ENCODE assay signal across 8 cellular contexts in the genomic region with DNA sequence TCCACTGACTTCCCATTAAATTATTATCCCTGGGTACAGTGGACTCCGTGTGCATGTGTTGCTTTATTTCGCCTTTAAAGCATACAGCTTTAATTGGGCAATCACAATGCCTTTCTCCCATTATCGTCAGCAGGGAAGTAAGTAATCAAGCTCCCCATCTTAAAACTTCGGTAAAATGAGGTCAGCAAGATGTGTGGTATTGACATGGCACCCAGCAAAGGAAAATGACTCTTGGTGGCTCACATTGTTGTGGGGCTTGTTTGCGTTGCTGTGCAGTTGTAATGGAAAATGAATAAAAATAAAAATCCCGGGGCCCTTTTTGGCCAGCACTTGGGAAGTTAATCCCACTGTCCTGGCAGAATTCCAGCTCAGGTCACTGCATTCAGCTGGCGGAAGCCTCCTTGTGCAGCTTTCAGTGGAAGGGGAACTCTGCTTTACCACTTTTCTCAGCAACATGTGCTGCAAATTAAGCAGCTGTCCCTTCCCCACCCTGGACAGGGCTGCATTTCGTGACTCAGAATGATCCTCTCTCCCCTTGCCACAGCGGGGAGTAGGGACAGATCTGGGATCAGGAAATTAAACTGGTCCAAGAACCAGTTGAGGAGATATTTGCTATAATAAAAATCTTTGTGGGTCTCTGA. TPM values are rescaled to one million over a fixed set of nuclear protein-coding genes. Genes with fewer than 3 reads are reported as not detected.
A peak's percentile ranks its signal among the peaks of the same experiment; 100 is the strongest.
DNase-seq lines count a peak whose midpoint lies in the region; ATAC-seq and TF ChIP-seq lines count a peak whose summit lies in the region.

No MANE protein-coding gene starts in this region.

- 73 to 89% methylated on average over 6 to 9 of the region's 9 CpGs for WGBS in endodermal cell (ENCODE audit: insufficient coverage in 1 of 2, insufficient read length in 1 of 2), 2 experiments

- no peak for TF ChIP-seq CTCF in endodermal cell (conservative IDR thresholded peaks at IDR 0.05)

- H3K36me3 Mint-ChIP-seq in endodermal cell (ENCODE audit: low read depth): no peaks in the 10 kb centered on the region
- H3K36me3 Mint-ChIP-seq in activated naive CD8-positive, alpha-beta T cell treated with anti-CD3 and anti-CD28 coated beads for 36 hours: no peaks in the 10 kb centered on the region

- DNase-seq in H4 (ENCODE audit: low spot score) (peak; percentile 84), NCI-H82 treated with DMSO at 0.1 percent for 48 hours (lab: John Stamatoyannopoulos, UW; ENCODE audit: unreplicated experiment) (peak; percentile 62), fibroblast of peridontal ligament (ENCODE audit: extremely low read depth) (peak; percentile 77), skeletal muscle cell (ENCODE audit: low read depth) (peak; percentile 65), endodermal cell (no peak)
- DNase-seq in effector memory CD4-positive, alpha-beta T cell: no peak
- DNase-seq in activated naive CD8-positive, alpha-beta T cell treated with anti-CD3 and anti-CD28 coated beads for 36 hours: no peak

- no peak overlapping the region for H3K27ac Mint-ChIP-seq in endodermal cell
- H3K27ac Mint-ChIP-seq in activated naive CD8-positive, alpha-beta T cell treated with anti-CD3 and anti-CD28 coated beads for 36 hours: no peak overlapping the region

- H3K9ac ChIP-seq in endodermal cell (ENCODE audit: extremely low read depth, low read length, poor library complexity, severe bottlenecking): no peak overlapping the region

- no peak for ATAC-seq in GM21447 (IDR thresholded peaks at IDR 0.05; ENCODE audit: unreplicated experiment)

- H3K4me3 Mint-ChIP-seq in endodermal cell: no peak overlapping the region
- H3K4me3 Mint-ChIP-seq in activated naive CD8-positive, alpha-beta T cell treated with anti-CD3 and anti-CD28 coated beads for 36 hours: no peak overlapping the region

- no peaks in the 10 kb centered on the region for H3K9me3 Mint-ChIP-seq in endodermal cell
- no peaks in the 10 kb centered on the region for H3K9me3 Mint-ChIP-seq in activated naive CD8-positive, alpha-beta T cell treated with anti-CD3 and anti-CD28 coated beads for 36 hours

- H3K27me3 ChIP-seq in endodermal cell (ENCODE audit: control insufficient read depth, insufficient read depth, low read length, poor library complexity, severe bottlenecking): no peaks in the 10 kb centered on the region
- no peaks in the 10 kb centered on the region for H3K27me3 ChIP-seq in effector memory CD4-positive, alpha-beta T cell (replicated peaks; ENCODE audit: control insufficient read depth, insufficient read depth, low read length, poor library complexity, severe bottlenecking)

- H3K27me3 Mint-ChIP-seq in endodermal cell (ENCODE audit: insufficient read depth): no peaks in the 10 kb centered on the region
- peaks cover 8% of the 10 kb centered on the region for H3K27me3 Mint-ChIP-seq in activated naive CD8-positive, alpha-beta T cell treated with anti-CD3 and anti-CD28 coated beads for 36 hours

- peaks cover 32% of the 10 kb centered on the region for H3K4me1 Mint-ChIP-seq in endodermal cell
- no peaks in the 10 kb centered on the region for H3K4me1 Mint-ChIP-seq in activated naive CD8-positive, alpha-beta T cell treated with anti-CD3 and anti-CD28 coated beads for 36 hours

- H3K4me1 ChIP-seq in endodermal cell (ENCODE audit: control insufficient read depth, insufficient read depth, low read length): peaks cover 10% of the 10 kb centered on the region
- H3K4me1 ChIP-seq in effector memory CD4-positive, alpha-beta T cell (ENCODE audit: control insufficient read depth, insufficient read depth, low read length, poor library complexity, severe bottlenecking): no peaks in the 10 kb centered on the region

- H3K36me3 ChIP-seq in endodermal cell (ENCODE audit: control insufficient read depth, insufficient read depth, low read length): no peaks in the 10 kb centered on the region
- no peaks in the 10 kb centered on the region for H3K36me3 ChIP-seq in effector memory CD4-positive, alpha-beta T cell (ENCODE audit: control insufficient read depth, insufficient read depth, low read length)

- no peaks in the 10 kb centered on the region for H3K9me3 ChIP-seq in endodermal cell (ENCODE audit: control insufficient read depth, low read length)
- H3K9me3 ChIP-seq in effector memory CD4-positive, alpha-beta T cell (ENCODE audit: control insufficient read depth, low read length): no peaks in the 10 kb centered on the region

- peak overlapping the region; percentile 11 for H3K4me3 ChIP-seq in skeletal muscle cell (ENCODE audit: low read depth, low read length)
- no peak overlapping the region for H3K4me3 ChIP-seq in endodermal cell (ENCODE audit: low read length)
- no peak overlapping the region for H3K4me3 ChIP-seq in effector memory CD4-positive, alpha-beta T cell (ENCODE audit: insufficient read depth, low read depth, low read length, poor library complexity, severe bottlenecking)

- H3K27ac ChIP-seq in endodermal cell (ENCODE audit: low read depth, low read length): no peak overlapping the region
- no peak overlapping the region for H3K27ac ChIP-seq in effector memory CD4-positive, alpha-beta T cell (ENCODE audit: insufficient read depth, low read length, poor library complexity, severe bottlenecking)

RNA-seq across cellular contexts. Expression of gene ATP2A2, which starts 13.9 kb away (rescaled TPM):
- 50.5 and 74.7 TPM in 2 replicates for total RNA-seq in H4 (2014; rRNA removed; shearing (Covaris generic))
- 100 to 1,000 TPM; 151 to 235 TPM for total RNA-seq in endodermal cell
- 164 TPM for polyA plus RNA-seq in endodermal cell (2013, experiment 1 of 2)
- 164 TPM for polyA plus RNA-seq in endodermal cell (2013, experiment 2 of 2)
- 100 to 1,000 TPM; 148 to 151 TPM for total RNA-seq in activated naive CD8-positive, alpha-beta T cell treated with anti-CD3 and anti-CD28 coated beads for 36 hours

Comparison
In these comparisons a context has a peak if more than half of its experiments do, and no peak if none do; other contexts are left out.
1. DNase-seq: peak in H4 (single experiment), NCI-H82 treated with DMSO at 0.1 percent for 48 hours (single experiment), fibroblast of peridontal ligament (single experiment) and skeletal muscle cell (single experiment); none in endodermal cell (single experiment), effector memory CD4-positive, alpha-beta T cell (0 of 3) and activated naive CD8-positive, alpha-beta T cell treated with anti-CD3 and anti-CD28 coated beads for 36 hours (single experiment).